10 cellular contexts compared by ENCODE assay signal in genomic region chr9:125529589-125530515, GRCh38.
DNase-seq lines count a peak whose midpoint lies in the region; ATAC-seq, FAIRE-seq and TF ChIP-seq lines count a peak whose summit lies in the region.
"Had no signal": no experiment of that assay in that cellular context is flagged by ENCODE, and none has a peak within 500 bp of the region (broad histone marks: within the 10 kb centered on the region; RNA-seq: fewer than 3 reads in every experiment).

No MANE protein-coding gene starts in this region.

- H3K36me3 Mint-ChIP-seq in mesothelial cell of epicardium: no peaks in the 10 kb centered on the region

- FAIRE-seq in H54 (lab: Jason Lieb, UNC): peak; percentile 55
- FAIRE-seq: K562 had no signal

- peak overlapping the region; percentile 57 for H3K27ac Mint-ChIP-seq in mesothelial cell of epicardium

- H3K27ac ChIP-seq in breast epithelium: no peak overlapping the region

- TF ChIP-seq POLR2A in H54 (IDR thresholded peaks at IDR 0.05; ENCODE audit: low read depth, low read length) (no peak), NB4 (IDR thresholded peaks at IDR 0.05; ENCODE audit: extremely low read depth, insufficient read length) (no peak), breast epithelium (IDR thresholded peaks at IDR 0.05) (no peak)

- DNase-seq in H54 (ENCODE audit: insufficient read length, low spot score) (no peak), NB4 (ENCODE audit: low read depth) (peak; percentile 25), mesothelial cell of epicardium (ENCODE audit: low spot score in 2 of 2, unreplicated experiment in 2 of 2) (no peak), NCI-H2171 treated with DMSO at 0.1 percent for 48 hours (lab: John Stamatoyannopoulos, UW) (no peak), breast epithelium (ENCODE audit: low spot score in 2 of 2) (no peak), omental fat pad (ENCODE audit: low spot score) (no peak)
- no peak for DNase-seq in activated CD4-positive, alpha-beta T cell treated with anti-CD3 and anti-CD28 coated beads for 1 hour
- DNase-seq: T-helper 9 cell had no signal

- intact Hi-C loops in breast epithelium (cut with DNase I; ENCODE audit: low total_unique reads): loop anchor here (10.0 kb wide), 1 partner anchor 755 kb away; the partner anchor contains the start of genes NR6A1 and OLFML2A

- no peak overlapping the region for H3K4me3 ChIP-seq in NB4 (ENCODE audit: low read depth, low read length)
- H3K4me3 ChIP-seq in breast epithelium: no peak overlapping the region
- H3K4me3 ChIP-seq: K562 had no signal

- H3K4me1 ChIP-seq in breast epithelium: no peaks in the 10 kb centered on the region

- H3K9me3 ChIP-seq in breast epithelium: no peaks in the 10 kb centered on the region

- peaks cover 23% of the 10 kb centered on the region for H3K4me1 Mint-ChIP-seq in mesothelial cell of epicardium

- no peak overlapping the region for H3K4me3 Mint-ChIP-seq in mesothelial cell of epicardium

- H3K27me3 ChIP-seq in breast epithelium: no peaks in the 10 kb centered on the region

- no peaks in the 10 kb centered on the region for H3K27me3 Mint-ChIP-seq in mesothelial cell of epicardium (ENCODE audit: low read depth)

- no peaks in the 10 kb centered on the region for H3K36me3 ChIP-seq in breast epithelium

- no peak for TF ChIP-seq CTCF in NB4 (IDR thresholded peaks at IDR 0.05; ENCODE audit: low read depth, low read length)
- TF ChIP-seq CTCF in mesothelial cell of epicardium (IDR thresholded peaks at IDR 0.05; ENCODE audit: unreplicated experiment): no peak
- no peak for TF ChIP-seq CTCF in breast epithelium (IDR thresholded peaks at IDR 0.05)
- no peak for TF ChIP-seq CTCF in omental fat pad (IDR thresholded peaks at IDR 0.05)

- ATAC-seq in GM18520 (IDR thresholded peaks at IDR 0.05; ENCODE audit: unreplicated experiment) (peak; percentile 31), omental fat pad (ENCODE audit: low FRiP score) (no peak)
- ATAC-seq: K562 had no signal

- no peaks in the 10 kb centered on the region for H3K9me3 Mint-ChIP-seq in mesothelial cell of epicardium
